Comparison of ENCODE assay signal across 8 cellular contexts in the genomic region with DNA sequence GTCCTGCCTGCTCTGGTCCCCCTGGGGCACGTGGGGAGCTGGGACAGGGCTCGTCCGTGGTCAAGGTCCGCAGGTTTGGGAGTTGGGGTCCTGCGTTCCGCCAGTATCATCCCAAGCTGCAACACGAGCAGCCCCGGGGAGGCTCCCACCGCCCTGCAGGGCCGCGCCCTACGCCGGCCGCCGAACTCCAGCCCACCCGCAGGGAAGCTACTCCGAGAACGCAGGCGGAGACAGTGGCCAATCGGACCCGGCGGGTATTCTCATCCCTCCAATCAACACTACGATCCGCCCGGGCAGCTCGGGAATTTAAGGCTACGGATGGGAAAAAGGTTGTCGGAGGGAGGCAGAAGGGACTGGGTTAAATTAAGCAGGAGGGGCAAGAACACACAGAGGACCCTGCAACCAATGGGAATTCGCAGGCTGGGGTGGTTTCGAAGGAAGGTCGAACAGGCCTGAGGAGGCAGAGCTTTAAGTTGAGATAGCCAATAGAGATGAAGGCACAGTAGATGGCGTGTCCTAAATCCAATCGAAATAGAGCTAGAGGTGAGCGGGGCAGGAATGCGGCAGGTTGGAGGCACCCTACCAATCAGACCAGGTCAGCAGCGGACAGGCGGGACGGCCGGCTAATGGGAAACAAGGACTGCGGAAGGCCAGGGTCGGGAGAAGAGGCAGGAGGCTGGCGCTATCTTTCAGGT. TPM values are rescaled to one million over a fixed set of nuclear protein-coding genes. Genes with fewer than 3 reads are reported as not detected.
DNase-seq lines count a peak whose midpoint lies in the region; ATAC-seq and TF ChIP-seq lines count a peak whose summit lies in the region.

No MANE protein-coding gene starts in this region.

- TF ChIP-seq CTCF in BE2C (IDR thresholded peaks at IDR 0.05; ENCODE audit: low read depth, low read length) (no peak), coronary artery (IDR thresholded peaks at IDR 0.05) (no peak)

- H3K27ac ChIP-seq in coronary artery (peak overlapping the region; percentile 85 to 98), layer of hippocampus (ENCODE audit: low read depth, low read length) (peak overlapping the region; percentile 99)

- peak overlapping the region; percentile 76 for H3K4me3 ChIP-seq in BE2C (ENCODE audit: low read depth, low read length)
- peak overlapping the region; percentile 78 for H3K4me3 ChIP-seq in coronary artery

- H3K4me1 ChIP-seq in BE2C = no peaks in the 10 kb centered on the region

- TF ChIP-seq POLR2A in GM19099 (IDR thresholded peaks at IDR 0.05; ENCODE audit: extremely low read depth, insufficient read length, low read depth) = peak; percentile 30

- DNase-seq in BE2C (peak; percentile 93), NCI-H446 (lab: John Stamatoyannopoulos, UW) (peak; percentile 97 to 98), coronary artery (ENCODE audit: low spot score) (peak; percentile 100)
- peak; percentile 80 to 81 for DNase-seq in stimulated activated CD4-positive, alpha-beta T cell treated with anti-CD3 and anti-CD28 coated beads, Interleukin-1b, Interleukin-23, amount 100 ng/mL, for 4 hours (ENCODE audit: low read depth in 2 of 2)

- ATAC-seq in HG03354 (IDR thresholded peaks at IDR 0.05; ENCODE audit: poor library complexity, severe bottlenecking, unreplicated experiment) = peak; percentile 82
- peak; percentile 84 to 87 for ATAC-seq in activated CD4-positive, CD25-positive, alpha-beta regulatory T cell treated with anti-CD3 and anti-CD28 coated beads, Interleukin-2, amount 50 U/mL, for 24 hours

- no peaks in the 10 kb centered on the region; the same call in 1 of the 2 replicates for H3K36me3 ChIP-seq in BE2C

- H3K27me3 ChIP-seq in BE2C (no peaks in the 10 kb centered on the region), layer of hippocampus (ENCODE audit: control insufficient read depth, insufficient read depth, low read length) (no peaks in the 10 kb centered on the region)

- H3K9me3 ChIP-seq in BE2C = no peaks in the 10 kb centered on the region

RNA-seq across cellular contexts. Expression of a gene that starts 0.6 kb away (rescaled TPM):
- polyA plus RNA-seq in BE2C (2012; ENCODE audit: insufficient read depth, insufficient read length, low read depth) = 43.8 TPM

RNA-seq across cellular contexts. Expression of a gene that starts 16.1 kb away (rescaled TPM):
- polyA plus RNA-seq in BE2C (2012; ENCODE audit: insufficient read depth, insufficient read length, low read depth) = 119 TPM

RNA-seq across cellular contexts. Expression of a gene that starts 18.7 kb away (rescaled TPM):
- 1,200 TPM for polyA plus RNA-seq in BE2C (2012; ENCODE audit: insufficient read depth, insufficient read length, low read depth)

RNA-seq across cellular contexts. Expression of a gene that starts 20.5 kb away (rescaled TPM):
- 31.3 TPM for polyA plus RNA-seq in BE2C (2012; ENCODE audit: insufficient read depth, insufficient read length, low read depth)

RNA-seq across cellular contexts. Expression of a gene that starts 26.9 kb away (rescaled TPM):
- 87.9 TPM for polyA plus RNA-seq in BE2C (2012; ENCODE audit: insufficient read depth, insufficient read length, low read depth)

Comparison
In these comparisons a context has a peak if more than half of its experiments do, and no peak if none do; other contexts are left out.
1. Peak in every context shown above with its lines: DNase-seq, ATAC-seq, H3K4me3 ChIP-seq and H3K27ac ChIP-seq.